In genomic region chr1:23585321-23586022, GRCh38 we compare ENCODE assay signal across 12 cellular contexts. TPM values are rescaled to one million over a fixed set of nuclear protein-coding genes. Genes with fewer than 3 reads are reported as not detected.
DNase-seq lines count a peak whose midpoint lies in the region; ATAC-seq, FAIRE-seq and TF ChIP-seq lines count a peak whose summit lies in the region.
"Had no signal": no experiment of that assay in that cellular context is flagged by ENCODE, and none has a peak within 500 bp of the region (broad histone marks: within the 10 kb centered on the region; RNA-seq: fewer than 3 reads in every experiment).

No MANE protein-coding gene starts in this region.

- H3K4me2 ChIP-seq in A549 (peak overlapping the region; percentile 76), astrocyte (ENCODE audit: low read length) (peak overlapping the region; percentile 38)

- H3K9ac ChIP-seq in astrocyte (ENCODE audit: low read length), result peak overlapping the region; percentile 57

- POLR2A ChIA-PET in A549 (lab: Yijun Ruan, JAX), result interaction anchor here (0.7 to 3.3 kb wide), 6 partner anchors 8 to 31 kb away, joined by 3 to 32 read pairs (median 12); partner anchors contain the start of gene ID3

- TF ChIP-seq POLR2A in A549 (IDR thresholded peaks at IDR 0.05; ENCODE audit: low read length), result no peak

- H3K36me3 ChIP-seq in astrocyte (ENCODE audit: insufficient read depth, low read length) (no peaks in the 10 kb centered on the region), lower lobe of right lung (no peaks in the 10 kb centered on the region)

- no peaks in the 10 kb centered on the region for H4K20me1 ChIP-seq in astrocyte (ENCODE audit: insufficient read depth, low read length)

- DNase-seq in A549 (ENCODE audit: low read depth in 1 of 2, low spot score in 1 of 2) (peak; percentile 81 to 96), HS-27A (ENCODE audit: low read depth) (peak; percentile 79), astrocyte (ENCODE audit: low read depth) (peak; percentile 98), lower lobe of right lung (no peak), inferior parietal cortex (ENCODE audit: extremely low spot score) (no peak), nephron progenitor cell (no peak)
- DNase-seq: activated CD8-positive, alpha-beta memory T cell treated with anti-CD3 and anti-CD28 coated beads for 24 hours; CD4-positive, CD25-positive, alpha-beta regulatory T cell; effector memory CD8-positive, alpha-beta T cell; NCI-H748 treated with DMSO at 0.1 percent for 48 hours had no signal

- peak; percentile 36 to 63 for TF ChIP-seq RAD21 in A549 (conservative IDR thresholded peaks at IDR 0.05 in 1 of 2, IDR thresholded peaks at IDR 0.05 in 1 of 2)

- no peak overlapping the region for H2AFZ ChIP-seq in astrocyte (ENCODE audit: low read depth, low read length)

- H3K27ac Mint-ChIP-seq in astrocyte (ENCODE audit: unreplicated experiment) (peak overlapping the region; percentile 94), nephron progenitor cell (no peak overlapping the region)

- H3K27me3 Mint-ChIP-seq in astrocyte (ENCODE audit: low read depth, unreplicated experiment), result peaks cover 4% of the 10 kb centered on the region
- peaks cover 6% of the 10 kb centered on the region for H3K27me3 Mint-ChIP-seq in nephron progenitor cell (ENCODE audit: low read depth, poor library complexity)
- H3K27me3 Mint-ChIP-seq: CD4-positive, CD25-positive, alpha-beta regulatory T cell had no signal

- H3K9me3 Mint-ChIP-seq in astrocyte (ENCODE audit: unreplicated experiment) (no peaks in the 10 kb centered on the region), nephron progenitor cell (no peaks in the 10 kb centered on the region)
- H3K9me3 Mint-ChIP-seq: CD4-positive, CD25-positive, alpha-beta regulatory T cell; effector memory CD8-positive, alpha-beta T cell had no signal

- H3K4me3 ChIP-seq in A549 (no peak overlapping the region), astrocyte (ENCODE audit: insufficient read depth, low read depth, low read length) (no peak overlapping the region), lower lobe of right lung (no peak overlapping the region)

- peaks cover 79% of the 10 kb centered on the region for H3K4me1 ChIP-seq in A549
- peaks cover 4% of the 10 kb centered on the region for H3K4me1 ChIP-seq in astrocyte (ENCODE audit: insufficient read depth, low read length)
- peaks cover 6% of the 10 kb centered on the region for H3K4me1 ChIP-seq in lower lobe of right lung

- peak; percentile 92 to 93 for ATAC-seq in A549
- ATAC-seq in lower lobe of right lung, result peak; percentile 41 to 55
- ATAC-seq in GM18519 (IDR thresholded peaks at IDR 0.05; ENCODE audit: low FRiP score, unreplicated experiment), result no peak
- no peak for ATAC-seq in HG03432 (IDR thresholded peaks at IDR 0.05; ENCODE audit: unreplicated experiment)
- ATAC-seq: effector memory CD8-positive, alpha-beta T cell had no signal

- intact Hi-C loops in lower lobe of right lung (cut with DNase I), result no loop called here

- no peaks in the 10 kb centered on the region for H3K79me2 ChIP-seq in astrocyte (ENCODE audit: insufficient read depth, low read length)

- peak; percentile 99 for TF ChIP-seq EP300 in A549 (IDR thresholded peaks at IDR 0.05)

- H3K4me3 Mint-ChIP-seq in astrocyte (ENCODE audit: unreplicated experiment), result peak overlapping the region; percentile 55
- H3K4me3 Mint-ChIP-seq in nephron progenitor cell, result no peak overlapping the region
- H3K4me3 Mint-ChIP-seq: CD4-positive, CD25-positive, alpha-beta regulatory T cell; effector memory CD8-positive, alpha-beta T cell had no signal

- H3K36me3 Mint-ChIP-seq in astrocyte (ENCODE audit: low read depth, unreplicated experiment) (peaks cover 2% of the 10 kb centered on the region), nephron progenitor cell (ENCODE audit: low read depth) (no peaks in the 10 kb centered on the region)

- CTCF ChIA-PET in A549 (lab: Yijun Ruan, JAX), result interaction anchor here (1.1 to 5.7 kb wide), 9 partner anchors 8 to 52 kb away, joined by 3 to 30 read pairs (median 6); partner anchors contain the start of gene ID3

- H3K9me3 ChIP-seq in A549 (no peaks in the 10 kb centered on the region), astrocyte (ENCODE audit: insufficient read depth, low read depth, low read length) (no peaks in the 10 kb centered on the region), lower lobe of right lung (no peaks in the 10 kb centered on the region)

- peak overlapping the region; percentile 96 to 100 for H3K27ac ChIP-seq in A549
- peak overlapping the region; percentile 80 for H3K27ac ChIP-seq in astrocyte (ENCODE audit: low read depth, low read length)
- H3K27ac ChIP-seq in lower lobe of right lung, result no peak overlapping the region

- TF ChIP-seq CTCF in A549 (IDR thresholded peaks at IDR 0.05) (no peak), astrocyte (IDR thresholded peaks at IDR 0.05; ENCODE audit: insufficient read depth, low read depth, low read length) (no peak), lower lobe of right lung (IDR thresholded peaks at IDR 0.05) (no peak), nephron progenitor cell (IDR thresholded peaks at IDR 0.05) (no peak)

- H3K4me1 Mint-ChIP-seq in astrocyte (ENCODE audit: low read depth, unreplicated experiment) (peaks cover 11% of the 10 kb centered on the region), nephron progenitor cell (peaks cover 53% of the 10 kb centered on the region)

- peak; percentile 94 for FAIRE-seq in A549 (lab: Jason Lieb, UNC)
- FAIRE-seq in astrocyte (lab: Jason Lieb, UNC), result peak; percentile 92

- H3K27me3 ChIP-seq in astrocyte (ENCODE audit: insufficient read depth, low read length), result no peaks in the 10 kb centered on the region
- H3K27me3 ChIP-seq in lower lobe of right lung (ENCODE audit: low read depth), result no peaks in the 10 kb centered on the region

- 5% methylated on average over 10 of the region's 10 CpGs for WGBS in A549 (ENCODE audit: missing lambda C conversion rate)

TF ChIP-seq in A549, 52 proteins besides CTCF, POLR2A, EP300 and RAD21 (continues in another document):
- peak; percentile 83 for TF ChIP-seq PBX3 (IDR thresholded peaks at IDR 0.05)
- no peak for TF ChIP-seq RNF2 (IDR thresholded peaks at IDR 0.05; ENCODE audit: borderline replicate concordance, low read depth)
- no peak for TF ChIP-seq REST (IDR thresholded peaks at IDR 0.05)
- TF ChIP-seq EHF (CRISPR knock-in tag; IDR thresholded peaks at IDR 0.05), result 0 out of 2 replicates have a peak, but pooled peaks have one; percentile 66
- peak; percentile 68 for TF ChIP-seq NFE2L2 (conservative IDR thresholded peaks at IDR 0.05; ENCODE audit: low read length)
- peak; percentile 100 for TF ChIP-seq GATA3 (IDR thresholded peaks at IDR 0.05; ENCODE audit: borderline replicate concordance)
- peak; percentile 99 for TF ChIP-seq JUN (IDR thresholded peaks at IDR 0.05)
- TF ChIP-seq TP53 (CRISPR knock-in tag; IDR thresholded peaks at IDR 0.05), result 0 out of 2 replicates have a peak, but pooled peaks have one; percentile 35
- TF ChIP-seq SMC3 (IDR thresholded peaks at IDR 0.05), result peak; percentile 64
- peak; percentile 98 to 100 for TF ChIP-seq CEBPB (IDR thresholded peaks at IDR 0.05)
- no peak for TF ChIP-seq KDM1A (IDR thresholded peaks at IDR 0.05; ENCODE audit: low read depth)

RNA-seq across cellular contexts. Expression of gene ID3, which starts 26.2 kb away (rescaled TPM):
- polyA plus RNA-seq in A549 (2011; rRNA removed) (171 and 193 TPM in 2 replicates), A549 (2017; fragmentation: RNase III; extraction: RNeasy Plus Mini Kit Qiagen cat#74134 plus additional on column Dnase treatment) (209 to 336 TPM (median 288 TPM) in 3 replicates)
- 847 and 922 TPM in 2 replicates for polyA plus RNA-seq in A549 (2012; cell fraction: cytosol; rRNA removed)
- polyA plus RNA-seq in A549 (2012; cell fraction: nucleus; rRNA removed), result 1,068 and 1,236 TPM in 2 replicates
- polyA minus RNA-seq in A549 (2011; rRNA and poly(A)+ RNA removed), result 142 and 176 TPM in 2 replicates
- total RNA-seq in astrocyte (91.4 and 94.3 TPM in 2 replicates), lower lobe of right lung (137 TPM)

RNA-seq across cellular contexts. Expression of gene E2F2, which starts 54.4 kb away (rescaled TPM):
- polyA plus RNA-seq in A549 (2011; rRNA removed) (0.90 and 1.6 TPM in 2 replicates), A549 (2017; fragmentation: RNase III; extraction: RNeasy Plus Mini Kit Qiagen cat#74134 plus additional on column Dnase treatment) (3.4 to 3.9 TPM (median 3.4 TPM) in 3 replicates)
- 1.8 and 2.4 TPM in 2 replicates for polyA plus RNA-seq in A549 (2012; cell fraction: cytosol; rRNA removed)
- polyA plus RNA-seq in A549 (2012; cell fraction: nucleus; rRNA removed), result 6.3 and 9.0 TPM in 2 replicates
- 3.0 and 3.3 TPM in 2 replicates for polyA minus RNA-seq in A549 (2011; rRNA and poly(A)+ RNA removed)
- total RNA-seq in astrocyte (0.11 TPM in 1 of 2 replicates, not detected in the other), lower lobe of right lung (1.1 TPM)

Comparison
In these comparisons a context has a peak if more than half of its experiments do, and no peak if none do; other contexts are left out.
1. ATAC-seq: peak in A549 (2 of 2) and lower lobe of right lung (2 of 2); none in GM18519 (single experiment) and HG03432 (single experiment).
2. DNase-seq: peak in A549 (2 of 2), HS-27A (single experiment) and astrocyte (single experiment); none in lower lobe of right lung (single experiment), inferior parietal cortex (single experiment) and nephron progenitor cell (single experiment).